Comparison of ENCODE assay signal across 1 cellular context in genomic region chr3:114706591-114707224, GRCh38.
TF ChIP-seq lines count a peak whose summit lies in the region.

No MANE protein-coding gene starts in this region.

TF ChIP-seq in GM23338, 12 proteins besides CTCF, POLR2A, EP300 and RAD21 (continued from another document):
- no peak for TF ChIP-seq REST (IDR thresholded peaks at IDR 0.05; ENCODE audit: unreplicated experiment)
- TF ChIP-seq EZH2 (IDR thresholded peaks at IDR 0.05; ENCODE audit: low read depth, unreplicated experiment) = no peak
- no peak for TF ChIP-seq POLR2AphosphoS5 (IDR thresholded peaks at IDR 0.05; ENCODE audit: low read depth)
